4 cellular contexts compared by ENCODE assay signal in the genomic region with DNA sequence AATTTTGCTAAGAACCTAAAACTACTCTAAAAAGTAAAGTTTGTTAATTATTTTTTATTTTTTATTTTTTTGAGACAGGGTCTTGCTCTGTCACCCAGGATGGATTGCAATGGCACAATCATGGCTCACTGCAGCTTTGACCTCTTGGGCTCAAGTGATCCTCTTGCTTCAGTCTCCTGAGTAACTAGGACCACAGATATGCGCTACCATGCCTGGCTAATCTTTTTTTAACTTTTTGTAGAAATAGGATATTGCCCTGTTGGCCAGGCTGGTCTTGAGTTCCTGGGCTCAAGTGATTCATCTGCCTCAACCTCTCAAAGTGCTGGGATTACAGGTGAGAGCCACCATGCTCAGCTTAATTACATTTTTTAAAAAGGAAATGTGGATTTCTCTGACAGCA. TPM values are rescaled to one million over a fixed set of nuclear protein-coding genes. Genes with fewer than 3 reads are reported as not detected.
"Had no signal": no experiment of that assay in that cellular context is flagged by ENCODE, and none has a peak within 500 bp of the region (broad histone marks: within the 10 kb centered on the region; RNA-seq: fewer than 3 reads in every experiment).

No MANE protein-coding gene starts in this region.

- H3K4me3 ChIP-seq: GM12878 had no signal

- DNase-seq: GDM1, GF-D8 had no signal

- ATAC-seq: GM12878 had no signal

RNA-seq across cellular contexts. Expression of gene PDE6A, which starts 45.8 kb away (rescaled TPM):
- total RNA-seq: G401, GM12878 had no signal
